ENCODE assay signal across 8 cellular contexts in the genomic region with DNA sequence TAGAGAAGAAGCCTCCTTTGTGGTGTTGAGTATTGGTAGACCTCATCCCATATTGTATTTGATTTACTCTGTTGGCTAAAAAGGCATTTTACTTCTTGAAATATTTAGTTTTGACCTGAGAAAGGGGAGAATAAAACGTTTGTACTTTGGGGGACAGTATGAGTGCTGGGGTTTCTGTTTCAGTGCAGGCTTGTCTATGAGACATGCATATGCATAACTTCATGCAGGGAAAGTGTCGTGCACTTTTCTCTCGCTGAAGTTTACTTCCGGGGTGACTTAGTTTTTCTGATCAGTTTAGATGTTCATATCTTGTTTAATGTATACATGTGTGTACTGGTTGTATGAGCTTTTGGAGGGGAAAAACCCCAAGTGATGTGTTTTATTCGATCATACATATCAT. TPM values are rescaled to one million over a fixed set of nuclear protein-coding genes. Genes with fewer than 3 reads are reported as not detected.
A peak's percentile ranks its signal among the peaks of the same experiment; 100 is the strongest.
DNase-seq lines count a peak whose midpoint lies in the region; ATAC-seq and TF ChIP-seq lines count a peak whose summit lies in the region.

No MANE protein-coding gene starts in this region.

- H3K4me1 Mint-ChIP-seq in activated naive CD8-positive, alpha-beta T cell treated with anti-CD3 and anti-CD28 coated beads, Interleukin-2, amount 50 U/mL, for 24 hours = peaks cover 87% of the 10 kb centered on the region
- peaks cover 85% of the 10 kb centered on the region for H3K4me1 Mint-ChIP-seq in stimulated activated naive CD8-positive, alpha-beta T cell treated with anti-CD3 and anti-CD28 coated beads, Interleukin-15, amount 100 ng/mL, for 72 hours
- peaks cover 75% of the 10 kb centered on the region for H3K4me1 Mint-ChIP-seq in Calu3 (ENCODE audit: low read depth, unreplicated experiment)

- peaks cover 13% of the 10 kb centered on the region for H3K36me3 Mint-ChIP-seq in activated naive CD8-positive, alpha-beta T cell treated with anti-CD3 and anti-CD28 coated beads, Interleukin-2, amount 50 U/mL, for 24 hours (ENCODE audit: low read depth)
- H3K36me3 Mint-ChIP-seq in Calu3 (ENCODE audit: insufficient read depth, unreplicated experiment) = peaks cover 13% of the 10 kb centered on the region

- CTCF ChIA-PET in Calu3 (lab: Charles Lee) = no interaction called here

- peaks cover 4% of the 10 kb centered on the region for H3K9me3 Mint-ChIP-seq in activated naive CD8-positive, alpha-beta T cell treated with anti-CD3 and anti-CD28 coated beads, Interleukin-2, amount 50 U/mL, for 24 hours
- H3K9me3 Mint-ChIP-seq in stimulated activated naive CD8-positive, alpha-beta T cell treated with anti-CD3 and anti-CD28 coated beads, Interleukin-15, amount 100 ng/mL, for 72 hours = peaks cover 0 to 5% of the 10 kb centered on the region in 2 donors
- H3K9me3 Mint-ChIP-seq in Calu3 (ENCODE audit: low read depth, unreplicated experiment) = no peaks in the 10 kb centered on the region

- intact Hi-C loops in Calu3 (cut with micrococcal nuclease; ENCODE audit: unreplicated experiment) = no loop called here

- peak overlapping the region; percentile 99 for H3K27ac Mint-ChIP-seq in activated naive CD8-positive, alpha-beta T cell treated with anti-CD3 and anti-CD28 coated beads, Interleukin-2, amount 50 U/mL, for 24 hours
- H3K27ac Mint-ChIP-seq in stimulated activated naive CD8-positive, alpha-beta T cell treated with anti-CD3 and anti-CD28 coated beads, Interleukin-15, amount 100 ng/mL, for 72 hours = peak overlapping the region; percentile 93 to 95
- no peak overlapping the region for H3K27ac Mint-ChIP-seq in Calu3 (ENCODE audit: unreplicated experiment)

- H3K4me3 Mint-ChIP-seq in activated naive CD8-positive, alpha-beta T cell treated with anti-CD3 and anti-CD28 coated beads, Interleukin-2, amount 50 U/mL, for 24 hours = peak overlapping the region; percentile 95
- peak overlapping the region; percentile 88 to 97 for H3K4me3 Mint-ChIP-seq in stimulated activated naive CD8-positive, alpha-beta T cell treated with anti-CD3 and anti-CD28 coated beads, Interleukin-15, amount 100 ng/mL, for 72 hours
- no peak overlapping the region for H3K4me3 Mint-ChIP-seq in Calu3 (ENCODE audit: low read depth, unreplicated experiment)

- no peaks in the 10 kb centered on the region for H3K27me3 Mint-ChIP-seq in activated naive CD8-positive, alpha-beta T cell treated with anti-CD3 and anti-CD28 coated beads, Interleukin-2, amount 50 U/mL, for 24 hours
- no peaks in the 10 kb centered on the region for H3K27me3 Mint-ChIP-seq in stimulated activated naive CD8-positive, alpha-beta T cell treated with anti-CD3 and anti-CD28 coated beads, Interleukin-15, amount 100 ng/mL, for 72 hours
- no peaks in the 10 kb centered on the region for H3K27me3 Mint-ChIP-seq in Calu3 (ENCODE audit: unreplicated experiment)

- DNase-seq in activated gamma-delta T cell treated with Interleukin-2 at 50 U/mL for 16 hours (peak; percentile 34), activated gamma-delta T cell (lab: John Stamatoyannopoulos, UW) (no peak), A172 (ENCODE audit: low spot score) (no peak), Calu3 (no peak)
- no peak for DNase-seq in activated naive CD8-positive, alpha-beta T cell treated with anti-CD3 and anti-CD28 coated beads, Interleukin-2, amount 50 U/mL, for 24 hours
- DNase-seq in stimulated activated naive CD8-positive, alpha-beta T cell treated with anti-CD3 and anti-CD28 coated beads, Interleukin-15, amount 100 ng/mL, for 72 hours = peak in 1 of 2 donors; percentile 38

- BruUV-seq in Calu3 (replicated peaks; lab: Mats Ljungman, UMichigan) = no TSS peak

- TF ChIP-seq CTCF in Calu3 (IDR thresholded peaks at IDR 0.05; ENCODE audit: unreplicated experiment) = no peak

- ATAC-seq in HG03097 (IDR thresholded peaks at IDR 0.05; ENCODE audit: low FRiP score, unreplicated experiment) (peak; percentile 27), HG03565 (IDR thresholded peaks at IDR 0.05; ENCODE audit: unreplicated experiment) (no peak)
- peak; percentile 82 for ATAC-seq in activated naive CD8-positive, alpha-beta T cell treated with anti-CD3 and anti-CD28 coated beads, Interleukin-2, amount 50 U/mL, for 24 hours
- ATAC-seq in stimulated activated naive CD8-positive, alpha-beta T cell treated with anti-CD3 and anti-CD28 coated beads, Interleukin-15, amount 100 ng/mL, for 72 hours = peak; percentile 72

RNA-seq across cellular contexts. Expression of a gene that starts 59.5 kb away (rescaled TPM):
- 31.9 and 37.0 TPM in 2 replicates for total RNA-seq in A172 (2014; rRNA removed; shearing (Covaris generic))
- total RNA-seq in Calu3 (2022) = 89.4 and 109 TPM in 2 replicates
